In genomic region chr13:77904031-77904430, GRCh38 we compare ENCODE assay signal across 9 cellular contexts. TPM values are rescaled to one million over a fixed set of nuclear protein-coding genes. Genes with fewer than 3 reads are reported as not detected.
"Had no signal": no experiment of that assay in that cellular context is flagged by ENCODE, and none has a peak within 500 bp of the region (broad histone marks: within the 10 kb centered on the region; RNA-seq: fewer than 3 reads in every experiment).

No MANE protein-coding gene starts in this region.

- DNase-seq: IMR-90, KBM-7, KG1 had no signal

- H3K27ac ChIP-seq: HL-60 had no signal

- H3K4me3 ChIP-seq: K562 had no signal

- ATAC-seq: HepG2, K562 had no signal

- H3K4me3 Mint-ChIP-seq: IgD-negative memory B cell had no signal

- H3K4me1 Mint-ChIP-seq: IgD-negative memory B cell had no signal

- H3K27ac Mint-ChIP-seq: IgD-negative memory B cell had no signal

- H3K36me3 Mint-ChIP-seq: IgD-negative memory B cell had no signal

RNA-seq across cellular contexts. Expression of gene EDNRB, which starts 14.6 kb away (rescaled TPM):
- total RNA-seq: HepG2, HT-29, HT1080 had no signal
- polyA plus RNA-seq: HepG2, IgD-negative memory B cell, K562 had no signal
